ENCODE assay signal across 8 cellular contexts in the genomic region with DNA sequence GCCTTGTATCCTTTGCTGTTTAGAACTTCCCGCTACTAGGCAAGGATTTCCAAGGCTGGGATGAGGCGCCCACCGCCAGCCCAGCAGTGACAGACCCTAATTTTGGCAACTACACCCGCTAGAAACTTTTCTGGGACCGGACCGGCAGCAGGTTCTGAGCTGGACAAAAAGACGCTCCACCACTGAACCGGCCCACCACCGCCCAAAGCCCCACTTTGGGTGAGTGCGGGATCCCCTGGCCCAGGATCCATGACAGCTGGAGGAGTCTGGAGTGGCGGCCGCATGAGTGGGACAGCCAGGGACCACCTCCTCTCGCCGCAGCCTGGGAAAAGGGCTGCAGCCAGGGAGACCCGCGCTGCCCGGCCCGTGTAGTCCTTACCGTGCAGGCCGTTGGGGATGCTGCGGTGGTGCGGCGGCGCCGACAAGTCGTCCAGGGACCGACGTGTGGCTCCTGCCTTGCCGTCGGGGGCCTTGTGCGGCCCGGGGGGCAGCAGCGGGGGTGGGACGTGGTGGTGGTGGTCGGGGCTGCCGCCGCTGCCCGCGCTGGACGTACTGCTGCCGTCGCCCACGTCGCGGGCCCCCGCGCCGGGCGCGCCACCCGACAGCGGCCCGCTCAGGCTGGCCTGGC. TPM values are rescaled to one million over a fixed set of nuclear protein-coding genes. Genes with fewer than 3 reads are reported as not detected.
A peak's percentile ranks its signal among the peaks of the same experiment; 100 is the strongest.
DNase-seq lines count a peak whose midpoint lies in the region; ATAC-seq and TF ChIP-seq lines count a peak whose summit lies in the region.

No MANE protein-coding gene starts in this region.

- CTCF ChIA-PET in activated CD4-positive, alpha-beta T cell treated with anti-CD3 and anti-CD28 coated beads, Interleukin-2, amount 10 ng/mL, durations not matched to agents 7 days and 5 days (lab: Charles Lee) = interaction anchor here (0.9 to 2.7 kb wide), 2 partner anchors 9 to 15 kb away, joined by 3 to 9 read pairs; no protein-coding TSS in a partner anchor

- H3K4me3 Mint-ChIP-seq in activated CD4-positive, alpha-beta T cell treated with anti-CD3 and anti-CD28 coated beads, Interleukin-2, amount 10 ng/mL, durations not matched to agents 7 days and 5 days = peak overlapping the region; percentile 55

- POLR2A ChIA-PET in activated CD4-positive, alpha-beta T cell treated with anti-CD3 and anti-CD28 coated beads, Interleukin-2, amount 10 ng/mL, durations not matched to agents 7 days and 5 days (lab: Charles Lee) = no interaction called here

- no peak for TF ChIP-seq CTCF in ascending aorta (IDR thresholded peaks at IDR 0.05)
- TF ChIP-seq CTCF in liver (IDR thresholded peaks at IDR 0.05; ENCODE audit: low read depth, low read length, missing input control) = no peak
- TF ChIP-seq CTCF in testis (IDR thresholded peaks at IDR 0.05) = no peak

- ATAC-seq in GM21515 (IDR thresholded peaks at IDR 0.05; ENCODE audit: unreplicated experiment) (no peak), GM19397 (IDR thresholded peaks at IDR 0.05; ENCODE audit: unreplicated experiment) (no peak)

- H3K27ac ChIP-seq in ascending aorta = no peak overlapping the region
- peak overlapping the region; percentile 97 to 98 for H3K27ac ChIP-seq in liver (ENCODE audit: low read depth in 1 of 2, low read length in 2 of 2)
- no peak overlapping the region for H3K27ac ChIP-seq in testis

- H3K4me1 ChIP-seq in ascending aorta = peaks cover 4 to 8% of the 10 kb centered on the region in 2 donors
- H3K4me1 ChIP-seq in liver (ENCODE audit: control insufficient read depth in 4 of 4, insufficient read depth in 4 of 4, low read length in 3 of 4) = peaks cover 28 to 56% (median 36%) of the 10 kb centered on the region in 4 donors
- peaks cover 52% of the 10 kb centered on the region for H3K4me1 ChIP-seq in testis

- no peak for DNase-seq in activated CD4-positive, alpha-beta T cell treated with anti-CD3 and anti-CD28 coated beads, Interleukin-2, amount 10 ng/mL, durations not matched to agents 7 days and 5 days
- no peak for DNase-seq in activated CD4-positive, alpha-beta T cell treated with anti-CD3 and anti-CD28 coated beads, Interleukin-2, amount 50 U/mL, for 1 hour
- no peak for DNase-seq in ascending aorta (ENCODE audit: low spot score in 2 of 2)
- no peak for DNase-seq in testis
- no peak for DNase-seq in NCI-H226

- peaks cover 20% of the 10 kb centered on the region for H3K4me1 Mint-ChIP-seq in activated CD4-positive, alpha-beta T cell treated with anti-CD3 and anti-CD28 coated beads, Interleukin-2, amount 10 ng/mL, durations not matched to agents 7 days and 5 days

- peaks cover 1% of the 10 kb centered on the region for H3K36me3 Mint-ChIP-seq in activated CD4-positive, alpha-beta T cell treated with anti-CD3 and anti-CD28 coated beads, Interleukin-2, amount 10 ng/mL, durations not matched to agents 7 days and 5 days (ENCODE audit: low read depth)

- H3K9me3 ChIP-seq in ascending aorta (no peaks in the 10 kb centered on the region), liver (ENCODE audit: control insufficient read depth in 4 of 4, low read length in 3 of 4) (no peaks in the 10 kb centered on the region), testis (no peaks in the 10 kb centered on the region)

- H3K4me3 ChIP-seq in ascending aorta = peak overlapping the region; percentile 78 to 81
- H3K4me3 ChIP-seq in liver (ENCODE audit: low read depth in 1 of 3, low read length in 3 of 3) = peak overlapping the region; percentile 61 to 87 (median 74)
- H3K4me3 ChIP-seq in testis = peak overlapping the region; percentile 48 to 66

- intact Hi-C loops in ascending aorta (cut with DNase I) (loop anchor here (5.0 to 10.0 kb wide), 3 partner anchors 192 to 944 kb away; a partner anchor contains a TSS), testis (cut with DNase I; ENCODE audit: low total_unique reads) (no loop called here)

- H3K36me3 ChIP-seq in ascending aorta (no peaks in the 10 kb centered on the region), liver (ENCODE audit: control insufficient read depth in 4 of 4, insufficient read depth in 3 of 4, low read depth in 1 of 4, low read length in 3 of 4) (no peaks in the 10 kb centered on the region), testis (ENCODE audit: low read depth, missing control alignments) (no peaks in the 10 kb centered on the region)

- no peaks in the 10 kb centered on the region for H3K9me3 Mint-ChIP-seq in activated CD4-positive, alpha-beta T cell treated with anti-CD3 and anti-CD28 coated beads, Interleukin-2, amount 10 ng/mL, durations not matched to agents 7 days and 5 days

- no peak for TF ChIP-seq POLR2A in testis (IDR thresholded peaks at IDR 0.05)

- 24% methylated on average over 53 of the region's 53 CpGs for WGBS in liver
- 28 to 35% methylated on average over 10 to 44 of the region's 53 CpGs for WGBS in testis, 2 donors

- no peak for TF ChIP-seq RAD21 in liver (IDR thresholded peaks at IDR 0.05)

- no peak overlapping the region for H3K27ac Mint-ChIP-seq in activated CD4-positive, alpha-beta T cell treated with anti-CD3 and anti-CD28 coated beads, Interleukin-2, amount 10 ng/mL, durations not matched to agents 7 days and 5 days

- H3K27me3 ChIP-seq in ascending aorta (no peaks in the 10 kb centered on the region), liver (ENCODE audit: control insufficient read depth in 4 of 4, insufficient read depth in 4 of 4, low read length in 3 of 4) (no peaks in the 10 kb centered on the region), testis (no peaks in the 10 kb centered on the region)

- peaks cover 12% of the 10 kb centered on the region for H3K27me3 Mint-ChIP-seq in activated CD4-positive, alpha-beta T cell treated with anti-CD3 and anti-CD28 coated beads, Interleukin-2, amount 10 ng/mL, durations not matched to agents 7 days and 5 days

- H3K9ac ChIP-seq in liver (ENCODE audit: low read depth in 1 of 2, low read length in 2 of 2) = peak overlapping the region; percentile 76 to 98

TF ChIP-seq in liver, 16 proteins besides CTCF, POLR2A, EP300 and RAD21:
- TF ChIP-seq, protein P1, sequence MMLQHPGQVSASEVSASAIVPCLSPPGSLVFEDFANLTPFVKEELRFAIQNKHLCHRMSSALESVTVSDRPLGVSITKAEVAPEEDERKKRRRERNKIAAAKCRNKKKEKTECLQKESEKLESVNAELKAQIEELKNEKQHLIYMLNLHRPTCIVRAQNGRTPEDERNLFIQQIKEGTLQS (IDR thresholded peaks at IDR 0.05) = no peak
- TF ChIP-seq TAF1 (conservative IDR thresholded peaks at IDR 0.05) (no peak), HNF4A (conservative IDR thresholded peaks at IDR 0.05) (no peak), JUND (IDR thresholded peaks at IDR 0.05) (no peak), RXRA (IDR thresholded peaks at IDR 0.05) (no peak), NR2F2 (IDR thresholded peaks at IDR 0.05) (no peak), FOXA2 (IDR thresholded peaks at IDR 0.05) (no peak), YY1 (IDR thresholded peaks at IDR 0.05) (no peak), SP1 (IDR thresholded peaks at IDR 0.05) (no peak), GABPA (IDR thresholded peaks at IDR 0.05 in 1 of 2, conservative IDR thresholded peaks at IDR 0.05 in 1 of 2) (no peak)

RNA-seq across cellular contexts. Expression of a gene that starts 1.1 kb away (rescaled TPM):
- total RNA-seq in activated CD4-positive, alpha-beta T cell treated with anti-CD3 and anti-CD28 coated beads, Interleukin-2, amount 10 ng/mL, durations not matched to agents 7 days and 5 days = 10 to 100 TPM; 10.0 to 10.9 TPM
- total RNA-seq in ascending aorta (0.64 TPM), liver (10 to 100 TPM in 1 of 2 donors, 1 to 10 TPM in 1; 7.1 to 12.1 TPM), testis (10 to 100 TPM; 26.4 to 28.3 TPM)
- polyA plus RNA-seq in liver (10 to 100 TPM in 1 of 2 donors, 1 to 10 TPM in 1; 4.0 to 23.9 TPM), testis (ENCODE audit: insufficient read depth, low read depth, low replicate concordance) (25.6 TPM)

RNA-seq across cellular contexts. Expression of a gene that starts 42.0 kb away (rescaled TPM):
- total RNA-seq in activated CD4-positive, alpha-beta T cell treated with anti-CD3 and anti-CD28 coated beads, Interleukin-2, amount 10 ng/mL, durations not matched to agents 7 days and 5 days = under 1 TPM in 1 of 2 experiments, not detected in 1; 0.05 TPM
- total RNA-seq in ascending aorta = 11.9 TPM
- 1 to 10 TPM; 1.0 to 1.7 TPM for total RNA-seq in liver
- under 1 TPM; 0.96 to 0.99 TPM for polyA plus RNA-seq in liver
- 1 to 10 TPM; 2.7 to 3.9 TPM for total RNA-seq in testis
- polyA plus RNA-seq in testis (ENCODE audit: insufficient read depth, low read depth, low replicate concordance) = 1.0 TPM

Comparison
In these comparisons a context has a peak if more than half of its experiments do, and no peak if none do; other contexts are left out.
1. H3K27ac ChIP-seq: peak in liver (2 of 2); none in ascending aorta (0 of 2) and testis (0 of 2).
2. Peak in every context shown above with its lines, with median percentiles within 50 percentile points of each other: H3K4me3 ChIP-seq.